Comparison of ENCODE assay signal across 21 cellular contexts in the genomic region with DNA sequence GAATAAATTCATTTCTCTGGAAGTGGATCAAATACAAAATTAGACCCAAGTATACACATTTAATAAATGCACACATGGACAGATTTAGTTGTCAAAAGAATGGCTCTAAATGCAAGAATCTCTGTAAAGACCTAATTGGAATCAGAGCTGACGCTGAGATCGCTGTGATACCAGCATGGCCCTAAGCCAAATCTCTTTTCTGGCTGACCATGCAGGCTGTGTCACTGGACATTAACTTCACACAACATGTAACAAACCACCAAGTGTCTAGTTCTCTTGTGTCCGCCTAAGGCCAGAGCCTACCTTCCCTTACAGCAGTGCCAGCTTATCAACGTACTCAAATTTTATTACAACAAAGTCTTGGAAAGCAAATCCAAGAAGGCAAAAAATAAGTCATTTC.
DNase-seq lines count a peak whose midpoint lies in the region; ATAC-seq and TF ChIP-seq lines count a peak whose summit lies in the region.
"Had no signal": no experiment of that assay in that cellular context is flagged by ENCODE, and none has a peak within 500 bp of the region (broad histone marks: within the 10 kb centered on the region; RNA-seq: fewer than 3 reads in every experiment).

No MANE protein-coding gene starts in this region.

- H3K27ac ChIP-seq in gastrocnemius medialis (peak overlapping the region; percentile 29 to 64 (median 60)), upper lobe of left lung (no peak overlapping the region), Karpas-422 (ENCODE audit: low read length) (no peak overlapping the region)
- H3K27ac ChIP-seq: left lung, skin epidermis, upper lobe of right lung had no signal

- intact Hi-C loops in gastrocnemius medialis (cut with DNase I; ENCODE audit: low total_unique reads): no loop called here

- H3K9me3 ChIP-seq in gastrocnemius medialis: no peaks in the 10 kb centered on the region
- H3K9me3 ChIP-seq in upper lobe of left lung: no peaks in the 10 kb centered on the region
- no peaks in the 10 kb centered on the region for H3K9me3 ChIP-seq in Karpas-422 (ENCODE audit: low read length)
- H3K9me3 ChIP-seq: Caco-2, left lung, upper lobe of right lung had no signal

- TF ChIP-seq CTCF in gastrocnemius medialis (IDR thresholded peaks at IDR 0.05 in 4 of 5, conservative IDR thresholded peaks at IDR 0.05 in 1 of 5) (no peak), upper lobe of left lung (IDR thresholded peaks at IDR 0.05) (no peak)

- peaks cover 55 to 70% of the 10 kb centered on the region in 2 donors for H3K4me1 ChIP-seq in gastrocnemius medialis
- peaks cover 30 to 58% (median 39%) of the 10 kb centered on the region in 4 donors for H3K4me1 ChIP-seq in upper lobe of left lung
- H3K4me1 ChIP-seq in Karpas-422 (ENCODE audit: low read length): no peaks in the 10 kb centered on the region

- H3K36me3 ChIP-seq in gastrocnemius medialis: no peaks in the 10 kb centered on the region
- no peaks in the 10 kb centered on the region for H3K36me3 ChIP-seq in upper lobe of left lung
- H3K36me3 ChIP-seq in Karpas-422 (ENCODE audit: insufficient read depth, low read length): no peaks in the 10 kb centered on the region
- H3K36me3 ChIP-seq: left lung, upper lobe of right lung had no signal

- TF ChIP-seq POLR2A in gastrocnemius medialis (IDR thresholded peaks at IDR 0.05) (no peak), upper lobe of left lung (IDR thresholded peaks at IDR 0.05) (no peak)

- H3K4me2 ChIP-seq in Karpas-422 (ENCODE audit: low read depth, low read length, poor library complexity, severe bottlenecking): no peak overlapping the region

- no peaks in the 10 kb centered on the region for H3K79me2 ChIP-seq in Karpas-422 (ENCODE audit: low read length)

- no peaks in the 10 kb centered on the region for H3K9me2 ChIP-seq in Karpas-422 (replicated peaks; ENCODE audit: insufficient read depth, low read length)

- no peak overlapping the region for H2AFZ ChIP-seq in Karpas-422 (ENCODE audit: low read length)

- H3K4me3 ChIP-seq in gastrocnemius medialis: peak overlapping the region in 1 of 4 donors; percentile 15
- H3K4me3 ChIP-seq in upper lobe of left lung: no peak overlapping the region
- no peak overlapping the region for H3K4me3 ChIP-seq in Karpas-422 (ENCODE audit: low read length)
- H3K4me3 ChIP-seq: left lung, skin epidermis, upper lobe of right lung had no signal

- H3K27me3 ChIP-seq in gastrocnemius medialis (no peaks in the 10 kb centered on the region), upper lobe of left lung (no peaks in the 10 kb centered on the region), Karpas-422 (ENCODE audit: low read length) (no peaks in the 10 kb centered on the region)
- H3K27me3 ChIP-seq: left lung, upper lobe of right lung had no signal

- ATAC-seq in gastrocnemius medialis (peak; percentile 60 to 70), upper lobe of left lung (ENCODE audit: low FRiP score in 2 of 2) (no peak), HG03135 (IDR thresholded peaks at IDR 0.05; ENCODE audit: unreplicated experiment) (no peak)
- ATAC-seq: activated CD8-positive, alpha-beta T cell treated with anti-CD3 and anti-CD28 coated beads for 36 hours; activated T-cell treated with anti-CD3 and anti-CD28 coated beads, Interleukin-2, amount 50 U/mL, for 72 hours; left lung; upper lobe of right lung had no signal

- WGBS in upper lobe of left lung, 2 donors: 52 to 75% methylated on average over 4 of the region's 4 CpGs

- DNase-seq in M059J (ENCODE audit: low read depth) (peak; percentile 40), astrocyte of the hippocampus (ENCODE audit: low read depth, low spot score) (peak; percentile 60), kidney tubule cell (ENCODE audit: low spot score) (peak; percentile 46), gastrocnemius medialis (no peak), upper lobe of left lung (no peak), Karpas-422 (no peak)
- DNase-seq: activated CD8-positive, alpha-beta T cell treated with anti-CD3 and anti-CD28 coated beads for 36 hours; activated naive CD4-positive, alpha-beta T cell treated with anti-CD3 and anti-CD28 coated beads, Interleukin-2, amount 50 U/mL, for 16 hours; activated T-cell treated with anti-CD3 and anti-CD28 coated beads, Interleukin-2, amount 50 U/mL, for 72 hours; Caco-2; left lung; NCI-H1417; NCI-H526 treated with DMSO at 0.1 percent for 48 hours; occipital lobe; OCI-M1; SIG-M5; stimulated activated CD4-positive, alpha-beta T cell treated with anti-CD3 and anti-CD28 coated beads, Interleukin-2, amount 100 ng/mL, for 48 hours; T-helper 2 cell; upper lobe of right lung had no signal

- peaks cover 51% of the 10 kb centered on the region for H4K20me1 ChIP-seq in Karpas-422 (ENCODE audit: insufficient read depth, low read depth, low read length)

- no peak for TF ChIP-seq EP300 in upper lobe of left lung (IDR thresholded peaks at IDR 0.05)

- H3K9ac ChIP-seq in Karpas-422 (ENCODE audit: low read length): no peak overlapping the region

- in situ Hi-C loops in gastrocnemius medialis (cut with MboI; ENCODE audit: low sequenced_read_pairs in 4 of 4): no loop called here

Comparison
In these comparisons a context has a peak if more than half of its experiments do, and no peak if none do; other contexts are left out.
1. DNase-seq: peak in M059J (single experiment), astrocyte of the hippocampus (single experiment) and kidney tubule cell (single experiment); none in gastrocnemius medialis (0 of 2), upper lobe of left lung (0 of 2) and Karpas-422 (single experiment).
2. ATAC-seq: peak in gastrocnemius medialis (2 of 2); none in upper lobe of left lung (0 of 2) and HG03135 (single experiment).
3. H3K27ac ChIP-seq: peak in gastrocnemius medialis (4 of 4); none in upper lobe of left lung (0 of 4) and Karpas-422 (single experiment).